In genomic region chr11:62923634-62924411, GRCh38 we compare ENCODE assay signal across 1 cellular context.
TF ChIP-seq lines count a peak whose summit lies in the region.

No MANE protein-coding gene starts in this region.

TF ChIP-seq in HepG2, 621 proteins besides CTCF, POLR2A, EP300 and RAD21:
- TF ChIP-seq CAMTA2 (CRISPR knock-in tag; IDR thresholded peaks at IDR 0.05; ENCODE audit: borderline replicate concordance) (no peak), SPEN (CRISPR knock-in tag; IDR thresholded peaks at IDR 0.05; ENCODE audit: low read depth) (no peak), ZFP36L2 (CRISPR knock-in tag; IDR thresholded peaks at IDR 0.05) (no peak), ZNF138 (CRISPR knock-in tag; IDR thresholded peaks at IDR 0.05; ENCODE audit: low read depth) (no peak), FOXM1 (CRISPR knock-in tag; IDR thresholded peaks at IDR 0.05) (no peak), GLI4 (CRISPR knock-in tag; IDR thresholded peaks at IDR 0.05; ENCODE audit: borderline replicate concordance) (no peak), RNF2 (conservative IDR thresholded peaks at IDR 0.05; ENCODE audit: low read depth) (no peak), ZNF570 (CRISPR knock-in tag; IDR thresholded peaks at IDR 0.05; ENCODE audit: borderline replicate concordance) (no peak), ZNF251 (CRISPR knock-in tag; IDR thresholded peaks at IDR 0.05) (no peak), ZNF562 (CRISPR knock-in tag; IDR thresholded peaks at IDR 0.05; ENCODE audit: borderline replicate concordance) (no peak), ASH2L (IDR thresholded peaks at IDR 0.05; ENCODE audit: insufficient read length, low read depth, low read length) (no peak), CENPX (CRISPR knock-in tag; IDR thresholded peaks at IDR 0.05) (no peak), ZNF841 (CRISPR knock-in tag; IDR thresholded peaks at IDR 0.05; ENCODE audit: borderline replicate concordance) (no peak), CC2D1A (CRISPR knock-in tag; IDR thresholded peaks at IDR 0.05) (no peak), MATR3 (CRISPR knock-in tag; IDR thresholded peaks at IDR 0.05) (no peak), HNF1B (CRISPR knock-in tag; IDR thresholded peaks at IDR 0.05) (no peak)
- TF ChIP-seq, protein P1, sequence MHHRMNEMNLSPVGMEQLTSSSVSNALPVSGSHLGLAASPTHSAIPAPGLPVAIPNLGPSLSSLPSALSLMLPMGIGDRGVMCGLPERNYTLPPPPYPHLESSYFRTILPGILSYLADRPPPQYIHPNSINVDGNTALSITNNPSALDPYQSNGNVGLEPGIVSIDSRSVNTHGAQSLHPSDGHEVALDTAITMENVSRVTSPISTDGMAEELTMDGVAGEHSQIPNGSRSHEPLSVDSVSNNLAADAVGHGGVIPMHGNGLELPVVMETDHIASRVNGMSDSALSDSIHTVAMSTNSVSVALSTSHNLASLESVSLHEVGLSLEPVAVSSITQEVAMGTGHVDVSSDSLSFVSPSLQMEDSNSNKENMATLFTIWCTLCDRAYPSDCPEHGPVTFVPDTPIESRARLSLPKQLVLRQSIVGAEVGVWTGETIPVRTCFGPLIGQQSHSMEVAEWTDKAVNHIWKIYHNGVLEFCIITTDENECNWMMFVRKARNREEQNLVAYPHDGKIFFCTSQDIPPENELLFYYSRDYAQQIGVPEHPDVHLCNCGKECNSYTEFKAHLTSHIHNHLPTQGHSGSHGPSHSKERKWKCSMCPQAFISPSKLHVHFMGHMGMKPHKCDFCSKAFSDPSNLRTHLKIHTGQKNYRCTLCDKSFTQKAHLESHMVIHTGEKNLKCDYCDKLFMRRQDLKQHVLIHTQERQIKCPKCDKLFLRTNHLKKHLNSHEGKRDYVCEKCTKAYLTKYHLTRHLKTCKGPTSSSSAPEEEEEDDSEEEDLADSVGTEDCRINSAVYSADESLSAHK (CRISPR knock-in tag; IDR thresholded peaks at IDR 0.05; ENCODE audit: borderline replicate concordance), result no peak
- TF ChIP-seq, protein P2, sequence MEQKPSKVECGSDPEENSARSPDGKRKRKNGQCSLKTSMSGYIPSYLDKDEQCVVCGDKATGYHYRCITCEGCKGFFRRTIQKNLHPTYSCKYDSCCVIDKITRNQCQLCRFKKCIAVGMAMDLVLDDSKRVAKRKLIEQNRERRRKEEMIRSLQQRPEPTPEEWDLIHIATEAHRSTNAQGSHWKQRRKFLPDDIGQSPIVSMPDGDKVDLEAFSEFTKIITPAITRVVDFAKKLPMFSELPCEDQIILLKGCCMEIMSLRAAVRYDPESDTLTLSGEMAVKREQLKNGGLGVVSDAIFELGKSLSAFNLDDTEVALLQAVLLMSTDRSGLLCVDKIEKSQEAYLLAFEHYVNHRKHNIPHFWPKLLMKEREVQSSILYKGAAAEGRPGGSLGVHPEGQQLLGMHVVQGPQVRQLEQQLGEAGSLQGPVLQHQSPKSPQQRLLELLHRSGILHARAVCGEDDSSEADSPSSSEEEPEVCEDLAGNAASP (CRISPR knock-in tag; IDR thresholded peaks at IDR 0.05; ENCODE audit: borderline replicate concordance), result no peak
- TF ChIP-seq, protein P3, sequence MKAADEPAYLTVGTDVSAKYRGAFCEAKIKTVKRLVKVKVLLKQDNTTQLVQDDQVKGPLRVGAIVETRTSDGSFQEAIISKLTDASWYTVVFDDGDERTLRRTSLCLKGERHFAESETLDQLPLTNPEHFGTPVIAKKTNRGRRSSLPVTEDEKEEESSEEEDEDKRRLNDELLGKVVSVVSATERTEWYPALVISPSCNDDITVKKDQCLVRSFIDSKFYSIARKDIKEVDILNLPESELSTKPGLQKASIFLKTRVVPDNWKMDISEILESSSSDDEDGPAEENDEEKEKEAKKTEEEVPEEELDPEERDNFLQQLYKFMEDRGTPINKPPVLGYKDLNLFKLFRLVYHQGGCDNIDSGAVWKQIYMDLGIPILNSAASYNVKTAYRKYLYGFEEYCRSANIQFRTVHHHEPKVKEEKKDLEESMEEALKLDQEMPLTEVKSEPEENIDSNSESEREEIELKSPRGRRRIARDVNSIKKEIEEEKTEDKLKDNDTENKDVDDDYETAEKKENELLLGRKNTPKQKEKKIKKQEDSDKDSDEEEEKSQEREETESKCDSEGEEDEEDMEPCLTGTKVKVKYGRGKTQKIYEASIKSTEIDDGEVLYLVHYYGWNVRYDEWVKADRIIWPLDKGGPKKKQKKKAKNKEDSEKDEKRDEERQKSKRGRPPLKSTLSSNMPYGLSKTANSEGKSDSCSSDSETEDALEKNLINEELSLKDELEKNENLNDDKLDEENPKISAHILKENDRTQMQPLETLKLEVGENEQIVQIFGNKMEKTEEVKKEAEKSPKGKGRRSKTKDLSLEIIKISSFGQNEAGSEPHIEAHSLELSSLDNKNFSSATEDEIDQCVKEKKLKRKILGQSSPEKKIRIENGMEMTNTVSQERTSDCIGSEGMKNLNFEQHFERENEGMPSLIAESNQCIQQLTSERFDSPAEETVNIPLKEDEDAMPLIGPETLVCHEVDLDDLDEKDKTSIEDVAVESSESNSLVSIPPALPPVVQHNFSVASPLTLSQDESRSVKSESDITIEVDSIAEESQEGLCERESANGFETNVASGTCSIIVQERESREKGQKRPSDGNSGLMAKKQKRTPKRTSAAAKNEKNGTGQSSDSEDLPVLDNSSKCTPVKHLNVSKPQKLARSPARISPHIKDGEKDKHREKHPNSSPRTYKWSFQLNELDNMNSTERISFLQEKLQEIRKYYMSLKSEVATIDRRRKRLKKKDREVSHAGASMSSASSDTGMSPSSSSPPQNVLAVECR (CRISPR knock-in tag; IDR thresholded peaks at IDR 0.05; ENCODE audit: borderline replicate concordance), result no peak
